In genomic region chr10:131500892-131501291, GRCh38 we compare ENCODE assay signal across 25 cellular contexts.
"Had no signal": no experiment of that assay in that cellular context is flagged by ENCODE, and none has a peak within 500 bp of the region (broad histone marks: within the 10 kb centered on the region; RNA-seq: fewer than 3 reads in every experiment).

No MANE protein-coding gene starts in this region.

- H3K9me3 ChIP-seq: colonic mucosa had no signal

- H3K27ac Mint-ChIP-seq: dendritic cell treated with granulocyte-macrophage colony-stimulating factor and Interleukin-4, amounts not matched to agents 40 ng/mL and 50 ng/mL, for 4 days; effector memory CD8-positive, alpha-beta T cell; endodermal cell had no signal

- H3K4me3 Mint-ChIP-seq: dendritic cell treated with granulocyte-macrophage colony-stimulating factor and Interleukin-4, amounts not matched to agents 40 ng/mL and 50 ng/mL, for 4 days; effector memory CD8-positive, alpha-beta T cell; endodermal cell had no signal

- H3K27me3 ChIP-seq: colonic mucosa, dorsolateral prefrontal cortex, esophagus squamous epithelium, foreskin keratinocyte, gastrocnemius medialis, heart left ventricle, heart right ventricle, hepatocyte had no signal

- H3K4me2 ChIP-seq: hepatocyte had no signal

- H3K4me1 Mint-ChIP-seq: endodermal cell had no signal

- H3K79me2 ChIP-seq: hepatocyte had no signal

- DNase-seq: colonic mucosa; cortex of kidney; dermis blood vessel endothelial cell; dorsolateral prefrontal cortex; effector CD4-positive, alpha-beta T cell; effector CD8-positive, alpha-beta T cell; effector memory CD4-positive, alpha-beta T cell; effector memory CD8-positive, alpha-beta T cell; endodermal cell; erythroblast; esophagus squamous epithelium; foreskin fibroblast; foreskin keratinocyte; foreskin melanocyte; gastrocnemius medialis; glutamatergic neuron; head of caudate nucleus; heart left ventricle; heart right ventricle had no signal

- H3K4me3 ChIP-seq: colonic mucosa, coronary artery, dorsolateral prefrontal cortex, esophagus squamous epithelium, gastrocnemius medialis, gastroesophageal sphincter, heart left ventricle, heart right ventricle, hepatocyte had no signal

- H3K27ac ChIP-seq: colonic mucosa, coronary artery, dorsolateral prefrontal cortex, epithelial cell of prostate, esophagus squamous epithelium, foreskin keratinocyte, gastrocnemius medialis, gastroesophageal sphincter, heart left ventricle, heart right ventricle, hepatocyte had no signal

- H3K36me3 ChIP-seq: colonic mucosa, esophagus squamous epithelium, gastrocnemius medialis, gastroesophageal sphincter, heart left ventricle, heart right ventricle had no signal

- H3K4me1 ChIP-seq: colonic mucosa, esophagus squamous epithelium, foreskin keratinocyte, gastrocnemius medialis, gastroesophageal sphincter, heart left ventricle, heart right ventricle had no signal

- H3K27me3 Mint-ChIP-seq: dendritic cell treated with granulocyte-macrophage colony-stimulating factor and Interleukin-4, amounts not matched to agents 40 ng/mL and 50 ng/mL, for 4 days; effector memory CD8-positive, alpha-beta T cell had no signal

- ATAC-seq: effector memory CD8-positive, alpha-beta T cell; esophagus mucosa; foreskin keratinocyte; gastrocnemius medialis; gastroesophageal sphincter; heart left ventricle; heart right ventricle had no signal

- H2AFZ ChIP-seq: hepatocyte had no signal
